In genomic region chr17:3916013-3916696, GRCh38 we compare ENCODE assay signal across 9 cellular contexts. TPM values are rescaled to one million over a fixed set of nuclear protein-coding genes. Genes with fewer than 3 reads are reported as not detected.
DNase-seq lines count a peak whose midpoint lies in the region; FAIRE-seq and TF ChIP-seq lines count a peak whose summit lies in the region.
"Had no signal": no experiment of that assay in that cellular context is flagged by ENCODE, and none has a peak within 500 bp of the region (broad histone marks: within the 10 kb centered on the region; RNA-seq: fewer than 3 reads in every experiment).

P2RX1 (minus strand) TSS chr17:3916465; CDS start chr17:3916225, 240 bp downstream.

- H3K27me3 ChIP-seq in duodenal mucosa (ENCODE audit: control insufficient read depth in 1 of 2, insufficient read depth in 2 of 2, low read length in 2 of 2) (no peaks in the 10 kb centered on the region), sigmoid colon (no peaks in the 10 kb centered on the region)

- no peaks in the 10 kb centered on the region for H3K9me3 ChIP-seq in duodenal mucosa (ENCODE audit: control insufficient read depth in 1 of 2, low read length in 2 of 2)
- no peaks in the 10 kb centered on the region for H3K9me3 ChIP-seq in sigmoid colon

- H3K27ac ChIP-seq in duodenal mucosa (ENCODE audit: low read depth, low read length) = peak within 1 kb of the TSS; percentile 50
- peak within 1 kb of the TSS; percentile 22 to 75 (median 72) for H3K27ac ChIP-seq in sigmoid colon

- no peaks in the 10 kb centered on the region for H3K36me3 ChIP-seq in duodenal mucosa (ENCODE audit: control insufficient read depth in 1 of 2, insufficient read depth in 2 of 2, low read length in 2 of 2)
- H3K36me3 ChIP-seq in sigmoid colon = no peaks in the 10 kb centered on the region

- intact Hi-C loops in sigmoid colon (cut with DNase I) = loop anchor here (10.0 kb wide), 1 partner anchor 181 kb away; no protein-coding TSS in a partner anchor

- no peak for TF ChIP-seq CTCF in sigmoid colon (IDR thresholded peaks at IDR 0.05)

- peaks cover 26 to 44% of the 10 kb centered on the region in 2 donors for H3K4me1 ChIP-seq in duodenal mucosa (ENCODE audit: control insufficient read depth in 1 of 2, insufficient read depth in 2 of 2, low read length in 2 of 2)
- H3K4me1 ChIP-seq in sigmoid colon = peaks cover 0 to 28% (median 11%) of the 10 kb centered on the region in 4 donors

- peak within 1 kb of the TSS; percentile 33 to 52 for H3K4me3 ChIP-seq in duodenal mucosa (ENCODE audit: low read depth in 1 of 2, low read length in 2 of 2)
- H3K4me3 ChIP-seq in sigmoid colon = peak within 1 kb of the TSS in 3 of 4 donors; percentile 4 to 37 (median 35)

- H3K9ac ChIP-seq in duodenal mucosa (ENCODE audit: low read depth in 1 of 2, low read length in 2 of 2) = peak within 1 kb of the TSS; percentile 49 to 64

- TF ChIP-seq POLR2A in GM12891 (IDR thresholded peaks at IDR 0.05; ENCODE audit: low read depth, low read length) = no peak
- no peak for TF ChIP-seq POLR2A in sigmoid colon (IDR thresholded peaks at IDR 0.05)

- peak; percentile 80 for FAIRE-seq in GM12891 (lab: Jason Lieb, UNC)

- no peak for TF ChIP-seq EP300 in sigmoid colon (IDR thresholded peaks at IDR 0.05)

- no peak for DNase-seq in GM12891 (ENCODE audit: insufficient read length, low spot score)
- DNase-seq in SIG-M5 (lab: John Stamatoyannopoulos, UW) = peak; percentile 68
- DNase-seq in sigmoid colon = no peak
- no peak for DNase-seq in NCI-H2227 treated with DMSO at 0.1 percent for 48 hours (lab: John Stamatoyannopoulos, UW)
- DNase-seq in NCI-H2081 treated with DMSO at 0.1 percent for 48 hours (lab: John Stamatoyannopoulos, UW) = no peak
- no peak for DNase-seq in T-helper 9 cell
- DNase-seq in DMS79 treated with DMSO at 0.1 percent for 48 hours (lab: John Stamatoyannopoulos, UW) = no peak
- DNase-seq: amniotic stem cell had no signal

- 51 to 57% methylated on average over 27 of the region's 27 CpGs for WGBS in sigmoid colon, 2 donors

TF ChIP-seq in GM12891, 5 proteins besides CTCF, POLR2A, EP300 and RAD21:
- TF ChIP-seq TAF1 (IDR thresholded peaks at IDR 0.05; ENCODE audit: low read depth, low read length) = no peak

RNA-seq across cellular contexts. Expression of gene P2RX1, which starts in this region (rescaled TPM):
- 1.1 TPM for polyA plus RNA-seq in GM12891 (2012; ENCODE audit: low read depth, missing spikeins)
- 10 to 100 TPM in 2 of 4 donors, 1 to 10 TPM in 2; 3.6 to 55.9 (median 10.0) TPM for total RNA-seq in sigmoid colon
- polyA plus RNA-seq in sigmoid colon = 1 to 10 TPM in 1 of 3 donors, under 1 TPM in 2; 0.46 to 4.3 (median 0.60) TPM
